ENCODE assay signal across 22 cellular contexts in the genomic region with DNA sequence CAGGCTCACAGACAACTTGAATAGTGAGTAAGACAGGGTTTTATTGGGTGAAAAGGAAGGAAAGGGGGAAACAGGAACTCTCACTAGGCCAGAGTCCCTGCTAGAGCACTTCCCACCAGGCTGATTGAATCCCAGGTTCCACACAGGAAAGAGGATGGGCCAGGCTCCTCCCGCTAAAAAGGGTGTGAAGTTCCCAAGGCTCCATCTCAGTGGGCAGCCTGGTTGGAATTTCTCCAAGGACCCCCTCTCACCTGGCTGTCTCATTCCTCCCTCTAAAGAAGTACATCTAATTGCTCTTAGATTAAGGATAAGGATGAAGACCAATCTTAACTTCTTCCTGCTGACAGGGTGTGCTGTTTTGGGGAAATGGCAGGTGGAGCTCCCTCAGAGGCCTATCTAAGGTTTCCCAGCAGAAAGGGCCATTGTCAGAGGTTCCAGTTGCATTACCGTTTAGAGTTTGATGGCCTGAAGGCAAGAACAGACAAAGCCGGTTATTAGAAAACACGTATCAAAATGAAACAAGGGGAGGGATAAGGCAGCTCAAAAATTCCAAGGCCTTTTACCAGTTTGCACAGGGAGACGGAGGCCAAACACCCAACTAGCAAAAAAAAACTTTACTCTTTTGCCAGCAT. TPM values are rescaled to one million over a fixed set of nuclear protein-coding genes. Genes with fewer than 3 reads are reported as not detected.
"Had no signal": no experiment of that assay in that cellular context is flagged by ENCODE, and none has a peak within 500 bp of the region (broad histone marks: within the 10 kb centered on the region; RNA-seq: fewer than 3 reads in every experiment).

No MANE protein-coding gene starts in this region.

- H3K27ac ChIP-seq: coronary artery, esophagus squamous epithelium, gastroesophageal sphincter, neural progenitor cell, testis had no signal

- H3K9me3 Mint-ChIP-seq: activated T-helper 17 cell treated with anti-CD3 and anti-CD28 coated beads, Interleukin-2, amount 50 U/mL, for 72 hours; neural progenitor cell had no signal

- H3K4me3 Mint-ChIP-seq: activated naive CD8-positive, alpha-beta T cell treated with anti-CD3 and anti-CD28 coated beads, Interleukin-2, amount 10 ng/mL, durations not matched to agents 7 days and 5 days; activated T-helper 17 cell treated with anti-CD3 and anti-CD28 coated beads, Interleukin-2, amount 50 U/mL, for 72 hours; naive thymus-derived CD4-positive, alpha-beta T cell; neural progenitor cell had no signal

- H3K36me3 ChIP-seq: esophagus squamous epithelium, gastroesophageal sphincter, neural progenitor cell had no signal

- ATAC-seq: gastroesophageal sphincter; naive thymus-derived CD4-positive, alpha-beta T cell; sciatic nerve had no signal

- FAIRE-seq: small intestine had no signal

- H3K9ac ChIP-seq: neural progenitor cell had no signal

- H3K36me3 Mint-ChIP-seq: activated naive CD8-positive, alpha-beta T cell treated with anti-CD3 and anti-CD28 coated beads, Interleukin-2, amount 10 ng/mL, durations not matched to agents 7 days and 5 days; naive thymus-derived CD4-positive, alpha-beta T cell; neural progenitor cell had no signal

- H3K4me1 ChIP-seq: esophagus squamous epithelium, gastroesophageal sphincter, neural progenitor cell, testis had no signal

- H3K27me3 ChIP-seq: esophagus squamous epithelium, gastroesophageal sphincter, neural progenitor cell, testis had no signal

- DNase-seq: activated naive CD4-positive, alpha-beta T cell treated with Interleukin-2 at 50 U/mL for 16 hours; activated naive CD8-positive, alpha-beta T cell treated with anti-CD3 and anti-CD28 coated beads, Interleukin-2, amount 10 ng/mL, durations not matched to agents 7 days and 5 days; activated T-cell treated with anti-CD3 and anti-CD28 coated beads, Interleukin-2, amount 50 U/mL, for 1 hour; amygdala; cerebellar nuclear complex; esophagus squamous epithelium; head of caudate nucleus; hypothalamus; small intestine; stimulated activated CD4-positive, alpha-beta T cell treated with anti-CD3 and anti-CD28 coated beads, Interleukin-2, amount 100 ng/mL, for 24 hours; stimulated activated naive CD4-positive, alpha-beta T cell; T-helper 9 cell; testis had no signal

- H3K4me3 ChIP-seq: coronary artery, esophagus squamous epithelium, gastroesophageal sphincter, neural progenitor cell, testis had no signal

- H3K4me2 ChIP-seq: neural progenitor cell had no signal

- H2AFZ ChIP-seq: neural progenitor cell had no signal

- H3K9me3 ChIP-seq: esophagus squamous epithelium, gastroesophageal sphincter, testis had no signal

- H3K27ac Mint-ChIP-seq: activated naive CD8-positive, alpha-beta T cell treated with anti-CD3 and anti-CD28 coated beads, Interleukin-2, amount 10 ng/mL, durations not matched to agents 7 days and 5 days; activated T-helper 17 cell treated with anti-CD3 and anti-CD28 coated beads, Interleukin-2, amount 50 U/mL, for 72 hours; naive thymus-derived CD4-positive, alpha-beta T cell; neural progenitor cell had no signal

- H3K4me1 Mint-ChIP-seq: activated naive CD8-positive, alpha-beta T cell treated with anti-CD3 and anti-CD28 coated beads, Interleukin-2, amount 10 ng/mL, durations not matched to agents 7 days and 5 days; activated T-helper 17 cell treated with anti-CD3 and anti-CD28 coated beads, Interleukin-2, amount 50 U/mL, for 72 hours; neural progenitor cell had no signal

RNA-seq across cellular contexts. Expression of a gene that starts 21.5 kb away (rescaled TPM):
- total RNA-seq: renal cortical epithelial cell; T-helper 1 cell treated with Interleukin-12 subunit alpha and Interleukin-12 subunit beta and Interleukin-4 antibody, amounts not matched to agents 30 ng/mL and 1 ng/mL, for 36 hours had no signal
- polyA plus RNA-seq: liver had no signal
